ENCODE assay signal across 18 cellular contexts in the genomic region with DNA sequence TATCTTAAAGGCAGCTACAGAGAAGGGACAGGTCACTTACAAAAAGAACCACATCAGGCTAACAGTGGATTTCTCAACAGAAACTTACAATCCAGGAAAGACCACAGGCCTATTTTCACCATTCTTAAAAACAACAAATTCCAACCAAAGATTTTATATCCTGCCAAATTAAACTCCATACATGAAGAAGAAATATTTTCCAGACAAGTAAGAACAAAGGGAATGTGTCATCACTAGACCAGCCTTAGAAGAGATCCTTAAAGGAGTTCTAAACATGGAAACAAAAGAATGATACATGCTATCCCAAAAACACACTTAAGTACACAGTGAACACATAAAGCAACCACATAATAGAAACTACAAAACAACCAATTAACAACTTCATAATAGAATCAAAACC.
"Had no signal": no experiment of that assay in that cellular context is flagged by ENCODE, and none has a peak within 500 bp of the region (broad histone marks: within the 10 kb centered on the region; RNA-seq: fewer than 3 reads in every experiment).

No MANE protein-coding gene starts in this region.

- H2AFZ ChIP-seq: neural progenitor cell had no signal

- H3K27ac Mint-ChIP-seq: activated CD4-positive, alpha-beta memory T cell treated with anti-CD3 and anti-CD28 coated beads for 36 hours; activated CD4-positive, alpha-beta T cell treated with anti-CD3 and anti-CD28 coated beads for 36 hours; activated CD8-positive, alpha-beta memory T cell treated with anti-CD3 and anti-CD28 coated beads, Interleukin-2, amount 10 ng/mL, durations not matched to agents 7 days and 5 days; activated naive CD8-positive, alpha-beta T cell treated with anti-CD3 and anti-CD28 coated beads, Interleukin-2, amount 10 ng/mL, durations not matched to agents 7 days and 5 days; memory B cell; naive thymus-derived CD4-positive, alpha-beta T cell; neural progenitor cell; WTC11 had no signal

- H3K27me3 ChIP-seq: cardiac muscle cell, neural progenitor cell, ovary, tibial artery had no signal

- H3K4me1 Mint-ChIP-seq: activated CD4-positive, alpha-beta T cell treated with anti-CD3 and anti-CD28 coated beads for 36 hours; memory B cell; neural progenitor cell; WTC11 had no signal

- H3K27me3 Mint-ChIP-seq: activated CD4-positive, alpha-beta memory T cell treated with anti-CD3 and anti-CD28 coated beads for 36 hours; activated CD4-positive, alpha-beta T cell treated with anti-CD3 and anti-CD28 coated beads for 36 hours; activated CD8-positive, alpha-beta memory T cell treated with anti-CD3 and anti-CD28 coated beads, Interleukin-2, amount 10 ng/mL, durations not matched to agents 7 days and 5 days; activated naive CD8-positive, alpha-beta T cell treated with anti-CD3 and anti-CD28 coated beads, Interleukin-2, amount 10 ng/mL, durations not matched to agents 7 days and 5 days; memory B cell; naive thymus-derived CD4-positive, alpha-beta T cell had no signal

- H3K4me3 ChIP-seq: cardiac muscle cell, mucosa of descending colon, neural progenitor cell, ovary, psoas muscle, skin epidermis, tibial artery had no signal

- DNase-seq: activated CD4-positive, alpha-beta memory T cell treated with anti-CD3 and anti-CD28 coated beads for 36 hours; activated CD4-positive, alpha-beta T cell treated with anti-CD3 and anti-CD28 coated beads for 36 hours; activated CD8-positive, alpha-beta memory T cell treated with anti-CD3 and anti-CD28 coated beads, Interleukin-2, amount 10 ng/mL, durations not matched to agents 7 days and 5 days; activated naive CD8-positive, alpha-beta T cell treated with anti-CD3 and anti-CD28 coated beads, Interleukin-2, amount 10 ng/mL, durations not matched to agents 7 days and 5 days; left ventricle myocardium superior; naive thymus-derived CD4-positive, alpha-beta T cell; ovary; psoas muscle; right cardiac atrium; stimulated activated naive CD8-positive, alpha-beta T cell treated with anti-CD3 and anti-CD28 coated beads, Interleukin-15, Interleukin-2, amounts not matched to agents 100 U/mL and 50 U/mL, for 24 hours; substantia nigra; tibial artery had no signal

- H3K27ac ChIP-seq: cardiac muscle cell, neural progenitor cell, ovary, psoas muscle, skin epidermis, tibial artery had no signal

- H3K4me2 ChIP-seq: neural progenitor cell had no signal

- H3K36me3 Mint-ChIP-seq: neural progenitor cell had no signal

- H3K36me3 ChIP-seq: cardiac muscle cell, neural progenitor cell, ovary, tibial artery had no signal

- ATAC-seq: activated CD4-positive, alpha-beta T cell treated with anti-CD3 and anti-CD28 coated beads for 36 hours; activated CD8-positive, alpha-beta memory T cell treated with anti-CD3 and anti-CD28 coated beads, Interleukin-2, amount 10 ng/mL, durations not matched to agents 7 days and 5 days; left ventricle myocardium superior; mucosa of descending colon; naive thymus-derived CD4-positive, alpha-beta T cell; psoas muscle; right cardiac atrium; stimulated activated naive CD8-positive, alpha-beta T cell treated with anti-CD3 and anti-CD28 coated beads, Interleukin-15, Interleukin-2, amounts not matched to agents 100 U/mL and 50 U/mL, for 24 hours; WTC11 had no signal

- H3K4me1 ChIP-seq: neural progenitor cell, psoas muscle, tibial artery had no signal

- H3K9ac ChIP-seq: neural progenitor cell had no signal

- H3K4me3 Mint-ChIP-seq: activated CD4-positive, alpha-beta memory T cell treated with anti-CD3 and anti-CD28 coated beads for 36 hours; activated CD4-positive, alpha-beta T cell treated with anti-CD3 and anti-CD28 coated beads for 36 hours; activated CD8-positive, alpha-beta memory T cell treated with anti-CD3 and anti-CD28 coated beads, Interleukin-2, amount 10 ng/mL, durations not matched to agents 7 days and 5 days; activated naive CD8-positive, alpha-beta T cell treated with anti-CD3 and anti-CD28 coated beads, Interleukin-2, amount 10 ng/mL, durations not matched to agents 7 days and 5 days; memory B cell; naive thymus-derived CD4-positive, alpha-beta T cell; neural progenitor cell; WTC11 had no signal
